12 cellular contexts compared by ENCODE assay signal in genomic region chr14:69620211-69620611, GRCh38. TPM values are rescaled to one million over a fixed set of nuclear protein-coding genes. Genes with fewer than 3 reads are reported as not detected.
DNase-seq lines count a peak whose midpoint lies in the region; ATAC-seq, FAIRE-seq and TF ChIP-seq lines count a peak whose summit lies in the region.
"Had no signal": no experiment of that assay in that cellular context is flagged by ENCODE, and none has a peak within 500 bp of the region (broad histone marks: within the 10 kb centered on the region; RNA-seq: fewer than 3 reads in every experiment).

No MANE protein-coding gene starts in this region.

- POLR2A ChIA-PET in CD4-positive, alpha-beta memory T cell (lab: Charles Lee; ENCODE audit: partially characterized antibody) = interaction anchor here (0.9 to 19.6 kb wide), 4 partner anchors 6 to 91 kb away, joined by 3 to 279 read pairs (median 141); partner anchors contain the start of gene SUSD6
- POLR2A ChIA-PET in activated naive CD8-positive, alpha-beta T cell treated with anti-CD3 and anti-CD28 coated beads, Interleukin-2, amount 10 ng/mL, durations not matched to agents 7 days and 5 days (lab: Charles Lee) = interaction anchor here (1.3 kb wide), 1 partner anchor 16 kb away, joined by 4 read pairs; no protein-coding TSS in a partner anchor
- POLR2A ChIA-PET in naive thymus-derived CD4-positive, alpha-beta T cell (lab: Charles Lee) = interaction anchor here (1.1 to 1.3 kb wide), 2 partner anchors 8 to 11 kb away, joined by 4 read pairs; no protein-coding TSS in a partner anchor

- no peaks in the 10 kb centered on the region for H3K36me3 ChIP-seq in CD4-positive, alpha-beta memory T cell (ENCODE audit: insufficient read depth, low read length)
- H3K36me3 ChIP-seq in Loucy (ENCODE audit: insufficient read depth, low read length) (no peaks in the 10 kb centered on the region), small intestine (ENCODE audit: control insufficient read depth in 2 of 2, insufficient read depth in 2 of 2, low read length in 2 of 2) (peaks cover 0 to 3% of the 10 kb centered on the region in 2 donors)
- H3K36me3 ChIP-seq in naive thymus-derived CD4-positive, alpha-beta T cell (ENCODE audit: control insufficient read depth in 2 of 3, insufficient read depth in 3 of 3, low read length in 3 of 3) = no peaks in the 10 kb centered on the region
- H3K36me3 ChIP-seq: SJCRH30 had no signal

- CTCF ChIA-PET in CD4-positive, alpha-beta memory T cell (lab: Charles Lee; ENCODE audit: partially characterized antibody) = interaction anchor here (0.6 to 2.2 kb wide), 3 partner anchors 11 to 107 kb away, joined by 3 to 7 read pairs (median 3); no protein-coding TSS in a partner anchor
- CTCF ChIA-PET in naive thymus-derived CD4-positive, alpha-beta T cell (lab: Charles Lee) = no interaction called here

- peaks cover 9% of the 10 kb centered on the region for H3F3A ChIP-seq in Loucy (ENCODE audit: low read depth)

- peaks cover 10% of the 10 kb centered on the region for H4K20me1 ChIP-seq in Loucy (ENCODE audit: insufficient read depth, low read length, poor library complexity, severe bottlenecking)

- peak in 1 of 5 donors; percentile 32 for DNase-seq in CD4-positive, alpha-beta memory T cell
- DNase-seq in activated naive CD8-positive, alpha-beta T cell treated with anti-CD3 and anti-CD28 coated beads, Interleukin-2, amount 10 ng/mL, durations not matched to agents 7 days and 5 days = no peak
- no peak for DNase-seq in naive thymus-derived CD4-positive, alpha-beta T cell
- DNase-seq in SHP77 treated with DMSO at 0.1 percent for 48 hours (lab: John Stamatoyannopoulos, UW) (no peak), small intestine (no peak), NCI-H146 (lab: John Stamatoyannopoulos, UW) (no peak)
- DNase-seq: activated CD8-positive, alpha-beta memory T cell treated with anti-CD3 and anti-CD28 coated beads, Interleukin-2, amount 50 U/mL, for 48 hours; DND-41; HCEC 1CT; SJCRH30 had no signal

- no peaks in the 10 kb centered on the region for H3K27me3 Mint-ChIP-seq in CD4-positive, alpha-beta memory T cell
- no peaks in the 10 kb centered on the region for H3K27me3 Mint-ChIP-seq in activated naive CD8-positive, alpha-beta T cell treated with anti-CD3 and anti-CD28 coated beads, Interleukin-2, amount 10 ng/mL, durations not matched to agents 7 days and 5 days
- H3K27me3 Mint-ChIP-seq in naive thymus-derived CD4-positive, alpha-beta T cell = no peaks in the 10 kb centered on the region

- H3K27ac Mint-ChIP-seq in CD4-positive, alpha-beta memory T cell = peak overlapping the region; percentile 93 to 100 (median 99)
- peak overlapping the region; percentile 57 for H3K27ac Mint-ChIP-seq in activated naive CD8-positive, alpha-beta T cell treated with anti-CD3 and anti-CD28 coated beads, Interleukin-2, amount 10 ng/mL, durations not matched to agents 7 days and 5 days
- H3K27ac Mint-ChIP-seq in naive thymus-derived CD4-positive, alpha-beta T cell = peak overlapping the region; percentile 70 to 99 (median 95)

- peak overlapping the region; percentile 83 for H3K27ac ChIP-seq in CD4-positive, alpha-beta memory T cell (ENCODE audit: low read depth, low read length)
- H3K27ac ChIP-seq in naive thymus-derived CD4-positive, alpha-beta T cell (ENCODE audit: low read depth, low read length) = peak overlapping the region; percentile 24
- peak overlapping the region in 1 of 2 donors; percentile 51 for H3K27ac ChIP-seq in small intestine (ENCODE audit: low read depth in 1 of 2, low read length in 1 of 2)
- H3K27ac ChIP-seq: SJCRH30 had no signal

- TF ChIP-seq CTCF in Loucy (conservative IDR thresholded peaks at IDR 0.05; ENCODE audit: low read length) = no peak

- H3K9ac ChIP-seq in Loucy (ENCODE audit: low read depth, low read length, poor library complexity, severe bottlenecking) = peak overlapping the region; percentile 55

- H3K4me2 ChIP-seq in Loucy (ENCODE audit: low read depth, low read length, poor library complexity, severe bottlenecking) = peak overlapping the region; percentile 95

- peaks cover 97% of the 10 kb centered on the region for H3K79me2 ChIP-seq in Loucy (ENCODE audit: insufficient read depth, low read length)

- no peaks in the 10 kb centered on the region for H3K9me3 ChIP-seq in CD4-positive, alpha-beta memory T cell (ENCODE audit: control insufficient read depth in 1 of 2, low read length in 2 of 2)
- no peaks in the 10 kb centered on the region for H3K9me3 ChIP-seq in Loucy (ENCODE audit: insufficient read depth, low read depth, low read length)
- H3K9me3 ChIP-seq in naive thymus-derived CD4-positive, alpha-beta T cell (ENCODE audit: control insufficient read depth in 2 of 3, low read length in 3 of 3) = no peaks in the 10 kb centered on the region
- no peaks in the 10 kb centered on the region for H3K9me3 ChIP-seq in small intestine (ENCODE audit: control insufficient read depth, low read depth)
- H3K9me3 ChIP-seq: SJCRH30 had no signal

- no peaks in the 10 kb centered on the region for H3K27me3 ChIP-seq in CD4-positive, alpha-beta memory T cell (ENCODE audit: insufficient read depth, low read length)
- H3K27me3 ChIP-seq in Loucy (ENCODE audit: insufficient read depth, low read length, poor library complexity, severe bottlenecking) (no peaks in the 10 kb centered on the region), small intestine (ENCODE audit: control insufficient read depth in 2 of 2, insufficient read depth in 2 of 2, low read length in 2 of 2) (no peaks in the 10 kb centered on the region)
- H3K27me3 ChIP-seq in naive thymus-derived CD4-positive, alpha-beta T cell (ENCODE audit: control insufficient read depth in 2 of 2, insufficient read depth in 2 of 2, low read length in 2 of 2) = no peaks in the 10 kb centered on the region
- H3K27me3 ChIP-seq: SJCRH30 had no signal

- 73 to 88% (median 82%) methylated on average over 5 of the region's 5 CpGs for WGBS in small intestine, 3 donors

- H3K4me3 ChIP-seq in CD4-positive, alpha-beta memory T cell (ENCODE audit: low read length in 2 of 2) = peak overlapping the region in 1 of 2 donors; percentile 15
- peak overlapping the region; percentile 30 for H3K4me3 ChIP-seq in Loucy (ENCODE audit: low read length, poor library complexity, severe bottlenecking)
- H3K4me3 ChIP-seq in naive thymus-derived CD4-positive, alpha-beta T cell (ENCODE audit: low read length) = no peak overlapping the region
- no peak overlapping the region for H3K4me3 ChIP-seq in small intestine (ENCODE audit: low read depth in 1 of 2, low read length in 2 of 2)
- H3K4me3 ChIP-seq: SJCRH30 had no signal

- H3K4me1 ChIP-seq in CD4-positive, alpha-beta memory T cell (ENCODE audit: insufficient read depth, low read length) = peaks cover 100% of the 10 kb centered on the region
- H3K4me1 ChIP-seq in Loucy (ENCODE audit: insufficient read depth, low read length, poor library complexity, severe bottlenecking) = peaks cover 94% of the 10 kb centered on the region
- peaks cover 74 to 93% of the 10 kb centered on the region in 2 donors for H3K4me1 ChIP-seq in naive thymus-derived CD4-positive, alpha-beta T cell (ENCODE audit: control insufficient read depth in 2 of 2, insufficient read depth in 2 of 2, low read length in 2 of 2)
- H3K4me1 ChIP-seq in small intestine (ENCODE audit: control insufficient read depth in 2 of 2, insufficient read depth in 1 of 2, low read depth in 1 of 2, low read length in 1 of 2) = peaks cover 14 to 47% of the 10 kb centered on the region in 2 donors

- H3K4me1 Mint-ChIP-seq in CD4-positive, alpha-beta memory T cell = peaks cover 81 to 98% (median 91%) of the 10 kb centered on the region in 4 donors
- H3K4me1 Mint-ChIP-seq in activated naive CD8-positive, alpha-beta T cell treated with anti-CD3 and anti-CD28 coated beads, Interleukin-2, amount 10 ng/mL, durations not matched to agents 7 days and 5 days = peaks cover 83% of the 10 kb centered on the region
- H3K4me1 Mint-ChIP-seq in naive thymus-derived CD4-positive, alpha-beta T cell = peaks cover 78 to 99% (median 97%) of the 10 kb centered on the region in 7 donors

- no peak overlapping the region for H2AFZ ChIP-seq in Loucy (ENCODE audit: low read length)

- FAIRE-seq in small intestine (lab: Jason Lieb, UNC) = no peak

- no peaks in the 10 kb centered on the region for H3K9me2 ChIP-seq in Loucy (replicated peaks; ENCODE audit: low read depth, low read length)

- intact Hi-C loops in CD4-positive, alpha-beta memory T cell (cut with micrococcal nuclease) = no loop called here
- intact Hi-C loops in naive thymus-derived CD4-positive, alpha-beta T cell (cut with micrococcal nuclease) = no loop called here

- ATAC-seq in activated naive CD8-positive, alpha-beta T cell treated with anti-CD3 and anti-CD28 coated beads, Interleukin-2, amount 10 ng/mL, durations not matched to agents 7 days and 5 days (ENCODE audit: low read depth) = no peak
- no peak for ATAC-seq in naive thymus-derived CD4-positive, alpha-beta T cell
- no peak for ATAC-seq in GM18520 (IDR thresholded peaks at IDR 0.05; ENCODE audit: unreplicated experiment)

- H3K36me3 Mint-ChIP-seq in CD4-positive, alpha-beta memory T cell = peaks cover 0 to 4% of the 10 kb centered on the region in 2 donors
- H3K36me3 Mint-ChIP-seq in activated naive CD8-positive, alpha-beta T cell treated with anti-CD3 and anti-CD28 coated beads, Interleukin-2, amount 10 ng/mL, durations not matched to agents 7 days and 5 days = peaks cover 19% of the 10 kb centered on the region
- H3K36me3 Mint-ChIP-seq in naive thymus-derived CD4-positive, alpha-beta T cell = peaks cover 0 to 36% (median 0%) of the 10 kb centered on the region in 5 donors

- peaks cover 0 to 2% (median 0%) of the 10 kb centered on the region in 8 donors for H3K9me3 Mint-ChIP-seq in CD4-positive, alpha-beta memory T cell
- H3K9me3 Mint-ChIP-seq in activated naive CD8-positive, alpha-beta T cell treated with anti-CD3 and anti-CD28 coated beads, Interleukin-2, amount 10 ng/mL, durations not matched to agents 7 days and 5 days = no peaks in the 10 kb centered on the region
- no peaks in the 10 kb centered on the region for H3K9me3 Mint-ChIP-seq in naive thymus-derived CD4-positive, alpha-beta T cell

- H3K4me3 Mint-ChIP-seq in CD4-positive, alpha-beta memory T cell = peak overlapping the region; percentile 57 to 92 (median 74)
- peak overlapping the region; percentile 53 for H3K4me3 Mint-ChIP-seq in activated naive CD8-positive, alpha-beta T cell treated with anti-CD3 and anti-CD28 coated beads, Interleukin-2, amount 10 ng/mL, durations not matched to agents 7 days and 5 days
- peak overlapping the region; percentile 1 to 91 (median 42) for H3K4me3 Mint-ChIP-seq in naive thymus-derived CD4-positive, alpha-beta T cell

RNA-seq across cellular contexts. Expression of gene SUSD6, which starts 8.8 kb away (rescaled TPM):
- 10 to 100 TPM; 61.5 to 62.0 TPM for total RNA-seq in CD4-positive, alpha-beta memory T cell
- polyA plus RNA-seq in CD4-positive, alpha-beta memory T cell = 10 to 100 TPM in 1 of 2 donors, 1 to 10 TPM in 1; 4.8 to 10.8 TPM
- total RNA-seq in activated naive CD8-positive, alpha-beta T cell treated with anti-CD3 and anti-CD28 coated beads, Interleukin-2, amount 10 ng/mL, durations not matched to agents 7 days and 5 days = 10 to 100 TPM; 42.9 to 44.5 TPM
- 10 to 100 TPM; 42.9 to 90.8 (median 65.0) TPM for total RNA-seq in naive thymus-derived CD4-positive, alpha-beta T cell
- polyA plus RNA-seq in naive thymus-derived CD4-positive, alpha-beta T cell = 1 to 10 TPM; 4.3 to 6.3 TPM
- 10 to 100 TPM; 14.3 to 18.8 (median 14.5) TPM for polyA plus RNA-seq in small intestine

RNA-seq across cellular contexts. Expression of gene CCDC177, which starts 45.5 kb away (rescaled TPM):
- not detected for total RNA-seq in CD4-positive, alpha-beta memory T cell
- polyA plus RNA-seq in CD4-positive, alpha-beta memory T cell = not detected
- total RNA-seq in activated naive CD8-positive, alpha-beta T cell treated with anti-CD3 and anti-CD28 coated beads, Interleukin-2, amount 10 ng/mL, durations not matched to agents 7 days and 5 days = not detected
- total RNA-seq in naive thymus-derived CD4-positive, alpha-beta T cell = not detected
- polyA plus RNA-seq in naive thymus-derived CD4-positive, alpha-beta T cell = not detected
- under 1 TPM in 1 of 3 donors, not detected in 2; 0.03 TPM for polyA plus RNA-seq in small intestine
